Comparison of ENCODE assay signal across 23 cellular contexts in the genomic region with DNA sequence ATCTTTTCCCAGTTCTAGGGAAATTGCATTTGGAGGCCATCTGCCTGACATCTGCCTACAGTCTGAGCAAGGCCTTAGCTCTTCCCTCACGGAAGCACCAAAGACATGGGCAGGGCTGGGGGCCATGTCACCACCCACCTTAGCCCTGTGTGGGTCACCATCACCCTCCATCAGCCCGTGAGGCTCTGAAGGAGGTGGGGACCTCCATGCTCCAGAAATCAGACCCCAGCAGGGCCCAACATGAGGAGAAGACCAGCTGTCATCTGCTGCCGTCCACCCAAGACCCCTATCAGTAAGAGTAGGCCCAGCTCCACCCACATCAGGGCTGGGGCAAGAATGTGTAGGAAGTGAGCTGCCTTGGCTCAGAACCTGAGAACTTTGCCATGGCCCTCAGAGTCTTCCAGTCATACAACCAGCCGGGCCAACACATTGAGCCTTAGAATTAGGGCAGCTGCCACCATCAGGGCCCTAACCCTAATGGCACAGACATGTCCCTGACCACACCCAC. TPM values are rescaled to one million over a fixed set of nuclear protein-coding genes. Genes with fewer than 3 reads are reported as not detected.
DNase-seq lines count a peak whose midpoint lies in the region; ATAC-seq and TF ChIP-seq lines count a peak whose summit lies in the region.
"Had no signal": no experiment of that assay in that cellular context is flagged by ENCODE, and none has a peak within 500 bp of the region (broad histone marks: within the 10 kb centered on the region; RNA-seq: fewer than 3 reads in every experiment).

No MANE protein-coding gene starts in this region.

- TF ChIP-seq CTCF in heart left ventricle (IDR thresholded peaks at IDR 0.05) (no peak), GM13977 (IDR thresholded peaks at IDR 0.05; ENCODE audit: extremely low read depth, insufficient read depth, missing control alignments) (no peak)

- peaks cover 0 to 19% (median 0%) of the 10 kb centered on the region in 9 donors for H3K27me3 ChIP-seq in heart left ventricle
- no peaks in the 10 kb centered on the region for H3K27me3 ChIP-seq in mesendoderm (ENCODE audit: insufficient read depth, low read length, poor library complexity)
- no peaks in the 10 kb centered on the region for H3K27me3 ChIP-seq in aorta (ENCODE audit: control insufficient read depth in 1 of 2, insufficient read depth in 2 of 2, low read length in 1 of 2)

- H4K8ac ChIP-seq in mesendoderm (ENCODE audit: low read depth, low read length) = no peak overlapping the region

- no peaks in the 10 kb centered on the region for H3K79me2 ChIP-seq in mesendoderm (ENCODE audit: control insufficient read depth, insufficient read depth, low read length)

- no peak overlapping the region for H3K9ac ChIP-seq in mesendoderm (ENCODE audit: low read length)

- no peak overlapping the region for H4K5ac ChIP-seq in mesendoderm (ENCODE audit: low read length)

- peak overlapping the region; percentile 15 for H3K56ac ChIP-seq in mesendoderm (ENCODE audit: low read length)

- no peak overlapping the region for H3K4me2 ChIP-seq in mesendoderm (ENCODE audit: low read length)
- H3K4me2 ChIP-seq: GM23338 had no signal

- H3K4ac ChIP-seq in mesendoderm (ENCODE audit: low read depth, low read length) = no peak overlapping the region

- no peak overlapping the region for H2BK120ac ChIP-seq in mesendoderm (ENCODE audit: low read depth, low read length)

- no peaks in the 10 kb centered on the region for H3K79me1 ChIP-seq in mesendoderm (ENCODE audit: low read length)

- H3K4me3 ChIP-seq in heart left ventricle (no peak overlapping the region), mesendoderm (ENCODE audit: low read length) (no peak overlapping the region), aorta (ENCODE audit: low read length in 2 of 2) (no peak overlapping the region)
- H3K4me3 ChIP-seq: GM23338, HAP-1, Peyer's patch had no signal

- H3K27ac ChIP-seq in heart left ventricle (no peak overlapping the region), mesendoderm (ENCODE audit: low read depth, low read length) (no peak overlapping the region), aorta (ENCODE audit: low read depth in 1 of 2, low read length in 2 of 2) (no peak overlapping the region)
- H3K27ac ChIP-seq: Peyer's patch had no signal

- H3K23ac ChIP-seq in mesendoderm (ENCODE audit: low read length) = peak overlapping the region; percentile 80

- no peak for TF ChIP-seq POLR2A in heart left ventricle (IDR thresholded peaks at IDR 0.05)

- in situ Hi-C loops in GM13977 (cut with MboI; ENCODE audit: low pct_unique_long_range_greater_than_20kb, low sequenced_read_pairs, unreplicated experiment) = no loop called here

- intact Hi-C loops in Right ventricle myocardium superior (cut with DNase I) (loop anchor here (10.0 kb wide), 2 partner anchors 142 to 302 kb away; no protein-coding TSS in a partner anchor), cardiac septum (cut with DNase I) (loop anchor here (10.0 kb wide), 1 partner anchor 292 kb away; no protein-coding TSS in a partner anchor), heart left ventricle (cut with DNase I) (loop anchor here in 7 of 10 donors (5.0 to 10.0 kb wide), 8 partner anchors 142 to 672 kb away; a partner anchor contains a TSS), aorta (cut with DNase I) (loop anchor here (5.0 to 10.0 kb wide), 2 partner anchors 302 to 624 kb away; no protein-coding TSS in a partner anchor)

- H3K36me3 ChIP-seq in heart left ventricle (no peaks in the 10 kb centered on the region), mesendoderm (ENCODE audit: control insufficient read depth, insufficient read depth, low read length) (no peaks in the 10 kb centered on the region), aorta (ENCODE audit: control insufficient read depth in 1 of 2, insufficient read depth in 2 of 2, low read length in 1 of 2) (no peaks in the 10 kb centered on the region)
- H3K36me3 ChIP-seq: HAP-1, Peyer's patch had no signal

- H2AK5ac ChIP-seq in mesendoderm (ENCODE audit: low read length) = no peak overlapping the region

- H3K4me1 ChIP-seq in heart left ventricle (peaks cover 5 to 40% (median 23%) of the 10 kb centered on the region in 12 donors), mesendoderm (ENCODE audit: control insufficient read depth, low read depth, low read length) (peaks cover 4% of the 10 kb centered on the region), aorta (ENCODE audit: control insufficient read depth in 1 of 2, insufficient read depth in 2 of 2, low read length in 2 of 2) (no peaks in the 10 kb centered on the region)
- H3K4me1 ChIP-seq: HAP-1 had no signal

- H3K9me3 ChIP-seq in heart left ventricle (no peaks in the 10 kb centered on the region), aorta (ENCODE audit: control insufficient read depth, low read length) (no peaks in the 10 kb centered on the region)
- H3K9me3 ChIP-seq: HAP-1, Peyer's patch had no signal

- 82 to 100% (median 90%) methylated on average over 1 to 4 of the region's 4 CpGs for WGBS in heart left ventricle, 4 donors
- no CpG with 5 or more reads among the region's 4 CpGs for WGBS in mesendoderm (ENCODE audit: extremely low coverage, insufficient coverage, low lambda C conversion rate)
- 86 to 88% methylated on average over 4 of the region's 4 CpGs for WGBS in aorta, 2 donors

- no peak overlapping the region for H3K18ac ChIP-seq in mesendoderm (ENCODE audit: low read length)

- DNase-seq in Right ventricle myocardium superior (peak; percentile 18), cardiac septum (ENCODE audit: low spot score) (no peak), heart left ventricle (peak in 3 of 5 donors; percentile 7 to 28 (median 22)), mesendoderm (no peak), aorta (peak; percentile 21 to 44), foreskin melanocyte (no peak), GM13977 (ENCODE audit: low spot score) (no peak)
- DNase-seq: AML-193, Karpas-422, NCI-H1694 treated with DMSO at 0.1 percent for 48 hours, NCI-H2081 treated with DMSO at 0.1 percent for 48 hours, NCI-H2171 treated with DMSO at 0.1 percent for 48 hours, NCI-H524 treated with DMSO at 0.1 percent for 48 hours had no signal

- no peak overlapping the region for H2BK15ac ChIP-seq in mesendoderm (replicated peaks; ENCODE audit: low read depth)

- H2BK5ac ChIP-seq in mesendoderm (ENCODE audit: low read length) = no peak overlapping the region

- ATAC-seq in Right ventricle myocardium superior (ENCODE audit: poor library complexity) = no peak
- ATAC-seq in heart left ventricle = no peak
- ATAC-seq in aorta (ENCODE audit: low FRiP score) = no peak
- no peak for ATAC-seq in GM19463 (IDR thresholded peaks at IDR 0.05; ENCODE audit: unreplicated experiment)
- ATAC-seq: GM23338 had no signal

RNA-seq across cellular contexts. Expression of a gene that starts 1.9 kb away (rescaled TPM):
- 1.00 TPM for total RNA-seq in Right ventricle myocardium superior
- 0.51 TPM for total RNA-seq in cardiac septum
- total RNA-seq in heart left ventricle = under 1 TPM in 8 of 9 donors, not detected in 1; 0.47 to 0.95 (median 0.61) TPM
- polyA plus RNA-seq in heart left ventricle = under 1 TPM; 0.46 to 0.69 TPM
- polyA plus RNA-seq in mesendoderm (2013, experiment 1 of 2) = 0.27 TPM
- 0.34 TPM for polyA plus RNA-seq in mesendoderm (2013, experiment 2 of 2)
- under 1 TPM; 0.55 to 0.99 TPM for total RNA-seq in aorta
- under 1 TPM; 0.75 to 1.00 TPM for polyA plus RNA-seq in aorta
- total RNA-seq: A172, Daoy, OCI-LY7 had no signal
- polyA plus RNA-seq: AG04450, IgD-negative memory B cell had no signal

RNA-seq across cellular contexts. Expression of a gene that starts 9.6 kb away (rescaled TPM):
- total RNA-seq in Right ventricle myocardium superior (37.0 TPM), cardiac septum (32.5 TPM), heart left ventricle (10 to 100 TPM; 11.8 to 40.7 (median 25.4) TPM), aorta (10 to 100 TPM; 21.0 to 28.7 TPM)
- polyA plus RNA-seq in heart left ventricle (10 to 100 TPM; 12.4 to 37.1 TPM), aorta (10 to 100 TPM in 1 of 2 donors, 1 to 10 TPM in 1; 3.8 to 40.7 TPM)
- polyA plus RNA-seq in mesendoderm (2013, experiment 1 of 2) = 1.8 TPM
- 1.9 TPM for polyA plus RNA-seq in mesendoderm (2013, experiment 2 of 2)

RNA-seq across cellular contexts. Expression of a gene that starts 14.6 kb away (rescaled TPM):
- total RNA-seq in Right ventricle myocardium superior (0.16 TPM), cardiac septum (0.78 TPM), heart left ventricle (under 1 TPM in 7 of 9 donors, not detected in 2; 0.23 to 0.65 (median 0.35) TPM), aorta (not detected)
- polyA plus RNA-seq in heart left ventricle (under 1 TPM; 0.06 to 0.46 TPM), aorta (under 1 TPM in 1 of 2 donors, not detected in 1; 0.31 TPM)
- polyA plus RNA-seq in mesendoderm (2013, experiment 1 of 2) = 0.06 TPM
- polyA plus RNA-seq in mesendoderm (2013, experiment 2 of 2) = 0.17 TPM
- total RNA-seq: A172, Daoy, M059J, OCI-LY7, Peyer's patch had no signal
- polyA plus RNA-seq: AG04450, IgD-negative memory B cell had no signal

Comparison
In these comparisons a context has a peak if more than half of its experiments do, and no peak if none do; other contexts are left out.
1. DNase-seq: peak in Right ventricle myocardium superior (single experiment), heart left ventricle (3 of 5) and aorta (2 of 2); none in cardiac septum (single experiment), mesendoderm (single experiment), foreskin melanocyte (single experiment) and GM13977 (single experiment).